7 cellular contexts compared by ENCODE assay signal in genomic region chr14:34324363-34324795, GRCh38.
DNase-seq lines count a peak whose midpoint lies in the region; ATAC-seq and TF ChIP-seq lines count a peak whose summit lies in the region.

No MANE protein-coding gene starts in this region.

- H3K4me1 Mint-ChIP-seq in effector memory CD8-positive, alpha-beta T cell (ENCODE audit: low read depth in 2 of 2): peaks cover 0 to 1% of the 10 kb centered on the region in 2 donors

- H3K9me3 ChIP-seq in HEK293 (ENCODE audit: control insufficient read depth, insufficient read depth, low read depth, low read length): no peaks in the 10 kb centered on the region
- peaks cover 3% of the 10 kb centered on the region; the same call in 1 of the 2 replicates for H3K9me3 ChIP-seq in NT2/D1 (ENCODE audit: insufficient read depth, low read length)

- no peak overlapping the region for H3K27ac Mint-ChIP-seq in effector memory CD8-positive, alpha-beta T cell

- POLR2A ChIA-PET in HEK293 (lab: Yijun Ruan, JAX): interaction anchor here (0.6 kb wide), 1 partner anchor 192 kb away, joined by 4 read pairs; no protein-coding TSS in a partner anchor

- CTCF ChIA-PET in HEK293 (lab: Yijun Ruan, JAX): interaction anchor here (0.5 to 3.8 kb wide), 13 partner anchors 10 to 1753 kb away, joined by 3 to 41 read pairs (median 3); no protein-coding TSS in a partner anchor

- peak; percentile 49; the same call in 1 of the 2 replicates for TF ChIP-seq CTCF in HEK293 (tag by site-specific recombination; IDR thresholded peaks at IDR 0.05)

- no peaks in the 10 kb centered on the region for H3K4me1 ChIP-seq in HEK293 (ENCODE audit: control insufficient read depth, insufficient read depth, low read length)
- H3K4me1 ChIP-seq in NT2/D1 (ENCODE audit: insufficient read depth, insufficient read length): no peaks in the 10 kb centered on the region

- peaks cover 0 to 4% of the 10 kb centered on the region in 2 donors for H3K27me3 Mint-ChIP-seq in effector memory CD8-positive, alpha-beta T cell

- H3K4me3 ChIP-seq in HEK293 (ENCODE audit: low read depth, low read length) (no peak overlapping the region), NT2/D1 (ENCODE audit: insufficient read length, low read depth) (no peak overlapping the region)

- DNase-seq in DMS153 treated with DMSO at 0.1 percent for 48 hours (lab: John Stamatoyannopoulos, UW; ENCODE audit: unreplicated experiment) (peak; percentile 45), NT2/D1 (ENCODE audit: low read depth, low spot score) (peak; percentile 18), mucosa of gallbladder (ENCODE audit: low spot score) (peak; percentile 22)
- DNase-seq in effector memory CD8-positive, alpha-beta T cell: peak in 2 of 3 experiments; percentile 10 to 13
- DNase-seq in activated CD8-positive, alpha-beta memory T cell treated with anti-CD3 and anti-CD28 coated beads, Interleukin-2, amount 50 U/mL, for 48 hours: no peak

- no peaks in the 10 kb centered on the region for H3K27me3 ChIP-seq in NT2/D1 (ENCODE audit: insufficient read depth, insufficient read length)

- H3K36me3 ChIP-seq in HEK293 (ENCODE audit: control insufficient read depth in 2 of 2, insufficient read depth in 1 of 2, low read length in 2 of 2) (no peaks in the 10 kb centered on the region), NT2/D1 (ENCODE audit: insufficient read depth, insufficient read length, low read length) (no peaks in the 10 kb centered on the region)

- H3K27ac ChIP-seq in HEK293 (ENCODE audit: extremely low read depth, low read depth, low read length): no peak overlapping the region

- H3K4me3 Mint-ChIP-seq in effector memory CD8-positive, alpha-beta T cell: no peak overlapping the region

- H3K9me3 Mint-ChIP-seq in effector memory CD8-positive, alpha-beta T cell: no peaks in the 10 kb centered on the region

- H3K36me3 Mint-ChIP-seq in effector memory CD8-positive, alpha-beta T cell (ENCODE audit: insufficient read depth): no peaks in the 10 kb centered on the region

- ATAC-seq in effector memory CD8-positive, alpha-beta T cell (replicated peaks): no peak
- no peak for ATAC-seq in GM21786 (IDR thresholded peaks at IDR 0.05; ENCODE audit: unreplicated experiment)

- H3K9ac ChIP-seq in NT2/D1 (ENCODE audit: insufficient read length, low read depth): no peak overlapping the region

TF ChIP-seq in HEK293, 187 proteins besides CTCF, POLR2A, EP300 and RAD21:
- TF ChIP-seq ZNF654 (tag by site-specific recombination; IDR thresholded peaks at IDR 0.05; ENCODE audit: low read depth) (peak; percentile 85), ZNF146 (tag by site-specific recombination; IDR thresholded peaks at IDR 0.05) (no peak), TSHZ1 (tag by site-specific recombination; IDR thresholded peaks at IDR 0.05; ENCODE audit: borderline replicate concordance) (no peak)
